9 cellular contexts compared by ENCODE assay signal in the genomic region with DNA sequence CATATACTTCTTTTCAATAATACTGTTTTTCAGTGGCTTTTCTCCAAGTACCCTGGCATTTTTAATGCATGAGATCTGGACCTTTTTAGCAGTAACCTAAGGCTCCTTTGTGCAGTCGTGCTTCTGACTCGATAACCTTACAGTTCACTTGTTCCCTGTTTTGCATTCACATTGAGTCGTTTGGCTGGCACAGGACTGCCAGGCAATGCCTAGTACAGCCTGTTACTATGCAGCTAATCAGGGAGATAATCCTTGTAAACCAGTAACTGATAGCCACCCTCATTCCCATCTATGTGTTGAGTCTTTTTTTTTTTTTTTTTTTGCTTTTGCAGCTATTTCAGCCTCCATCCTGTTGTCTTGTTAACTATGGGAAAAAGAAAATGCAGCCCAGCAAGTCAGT. TPM values are rescaled to one million over a fixed set of nuclear protein-coding genes. Genes with fewer than 3 reads are reported as not detected.
DNase-seq lines count a peak whose midpoint lies in the region; ATAC-seq and TF ChIP-seq lines count a peak whose summit lies in the region.
"Had no signal": no experiment of that assay in that cellular context is flagged by ENCODE, and none has a peak within 500 bp of the region (broad histone marks: within the 10 kb centered on the region; RNA-seq: fewer than 3 reads in every experiment).

No MANE protein-coding gene starts in this region.

- H3K4me3 ChIP-seq in Caco-2 (ENCODE audit: low read depth, low read length) (peak overlapping the region; percentile 32), Peyer's patch (peak overlapping the region in 3 of 4 donors; percentile 63 to 97 (median 89)), fibroblast of lung (replicated peaks in 1 of 4; ENCODE audit: control extremely low read depth in 1 of 4, insufficient read depth in 1 of 4, low read depth in 3 of 4, low read length in 4 of 4) (peak overlapping the region; percentile 7 to 27 (median 20)), psoas muscle (peak overlapping the region; percentile 100)

- peak overlapping the region in 3 of 4 donors; percentile 91 to 94 (median 91) for H3K27ac ChIP-seq in Peyer's patch
- peak overlapping the region; percentile 94 for H3K27ac ChIP-seq in fibroblast of lung (ENCODE audit: insufficient read depth, low read length)
- peak overlapping the region; percentile 96 for H3K27ac ChIP-seq in psoas muscle

- H3K79me2 ChIP-seq in fibroblast of lung (ENCODE audit: control insufficient read depth, insufficient read depth, low read length), result peaks cover 58% of the 10 kb centered on the region

- BruUV-seq in Caco-2 (replicated peaks; lab: Mats Ljungman, UMichigan), result no TSS peak

- POLR2A ChIA-PET in Caco-2 (lab: Charles Lee), result interaction anchor here (0.6 to 1.3 kb wide), 4 partner anchors 23 to 920 kb away, joined by 3 to 6 read pairs (median 4); no protein-coding TSS in a partner anchor

- H3K27me3 Mint-ChIP-seq in Caco-2 (ENCODE audit: insufficient read depth, unreplicated experiment), result no peaks in the 10 kb centered on the region

- no peaks in the 10 kb centered on the region for H4K20me1 ChIP-seq in fibroblast of lung (ENCODE audit: control insufficient read depth, extremely low read depth, insufficient read depth, low read length)

- 12 to 27% (median 16%) methylated on average over 3 of the region's 3 CpGs for WGBS in psoas muscle, 3 donors

- H3K9me3 ChIP-seq in Caco-2 (no peaks in the 10 kb centered on the region), Peyer's patch (no peaks in the 10 kb centered on the region), fibroblast of lung (ENCODE audit: control insufficient read depth, insufficient read depth, low read depth, low read length) (no peaks in the 10 kb centered on the region), psoas muscle (no peaks in the 10 kb centered on the region)

- peak overlapping the region; percentile 99 for H3K4me3 Mint-ChIP-seq in Caco-2 (ENCODE audit: unreplicated experiment)

- peak overlapping the region; percentile 16 for H3K9ac ChIP-seq in fibroblast of lung (ENCODE audit: insufficient read depth, low read length)

- intact Hi-C loops in Caco-2 (cut with micrococcal nuclease; ENCODE audit: unreplicated experiment), result loop anchor here (1.0 kb wide), 1 partner anchor 235 kb away; no protein-coding TSS in a partner anchor
- intact Hi-C loops in psoas muscle (cut with DNase I), result loop anchor here (5.0 to 10.0 kb wide), 2 partner anchors 375 to 488 kb away; partner anchors contain the start of gene SLC19A2 (in 2 of the 2)

- ATAC-seq in psoas muscle (no peak), HG02970 (IDR thresholded peaks at IDR 0.05; ENCODE audit: low FRiP score, unreplicated experiment) (no peak), GM19324 (IDR thresholded peaks at IDR 0.05; ENCODE audit: low FRiP score, unreplicated experiment) (no peak), GM19351 (IDR thresholded peaks at IDR 0.05; ENCODE audit: unreplicated experiment) (no peak)

- H3K36me3 ChIP-seq in Caco-2 (ENCODE audit: control insufficient read depth, insufficient read depth, low read length) (peaks cover 4% of the 10 kb centered on the region; the same call in 1 of the 2 replicates), Peyer's patch (peaks cover 0 to 40% (median 0%) of the 10 kb centered on the region in 3 donors), fibroblast of lung (ENCODE audit: control insufficient read depth, insufficient read depth, low read length) (no peaks in the 10 kb centered on the region), psoas muscle (ENCODE audit: insufficient read depth in 1 of 2, low read depth in 1 of 2) (peaks cover 3 to 72% of the 10 kb centered on the region in 2 donors)

- H3K4me1 ChIP-seq in Caco-2 (peaks cover 55% of the 10 kb centered on the region), Peyer's patch (peaks cover 0 to 39% (median 2%) of the 10 kb centered on the region in 4 donors), fibroblast of lung (ENCODE audit: control insufficient read depth, extremely low read depth, insufficient read depth, low read length) (peaks cover 30% of the 10 kb centered on the region), psoas muscle (peaks cover 34% of the 10 kb centered on the region)

- H3K4me2 ChIP-seq in fibroblast of lung (ENCODE audit: extremely low read depth, insufficient read depth, low read length), result peak overlapping the region; percentile 97

- no peak for DNase-seq in Caco-2
- DNase-seq in Peyer's patch, result no peak
- no peak for DNase-seq in fibroblast of lung (ENCODE audit: low read depth in 2 of 2)
- DNase-seq in psoas muscle, result no peak
- no peak for DNase-seq in dermis blood vessel endothelial cell
- DNase-seq: activated CD8-positive, alpha-beta memory T cell treated with anti-CD3 and anti-CD28 coated beads, Interleukin-2, amount 50 U/mL, for 4 hours had no signal

- no peak for TF ChIP-seq POLR2A in Peyer's patch (IDR thresholded peaks at IDR 0.05)

- H3K9me3 Mint-ChIP-seq in Caco-2 (ENCODE audit: unreplicated experiment), result no peaks in the 10 kb centered on the region

- CTCF ChIA-PET in Caco-2 (lab: Charles Lee), result interaction anchor here (0.7 to 1.5 kb wide), 3 partner anchors 9 to 235 kb away, joined by 3 to 4 read pairs (median 4); no protein-coding TSS in a partner anchor

- peak overlapping the region; percentile 97 for H3K27ac Mint-ChIP-seq in Caco-2 (ENCODE audit: unreplicated experiment)

- peaks cover 49% of the 10 kb centered on the region for H3K4me1 Mint-ChIP-seq in Caco-2 (ENCODE audit: low read depth, unreplicated experiment)

- TF ChIP-seq CTCF in Caco-2 (IDR thresholded peaks at IDR 0.05; ENCODE audit: insufficient read depth in 1 of 2, low read depth in 1 of 2, low read length in 1 of 2, severe bottlenecking in 1 of 2, unreplicated experiment in 1 of 2) (no peak), Peyer's patch (IDR thresholded peaks at IDR 0.05) (no peak), fibroblast of lung (conservative IDR thresholded peaks at IDR 0.05 in 1 of 2, IDR thresholded peaks at IDR 0.05 in 1 of 2; ENCODE audit: low read depth in 1 of 2, low read length in 2 of 2) (no peak), psoas muscle (IDR thresholded peaks at IDR 0.05) (no peak)

- H3K27me3 ChIP-seq in Caco-2 (replicated peaks; ENCODE audit: control insufficient read depth, insufficient read depth, low read length), result no peaks in the 10 kb centered on the region
- no peaks in the 10 kb centered on the region for H3K27me3 ChIP-seq in Peyer's patch
- no peaks in the 10 kb centered on the region for H3K27me3 ChIP-seq in fibroblast of lung (ENCODE audit: control insufficient read depth, insufficient read depth, low read length)
- H3K27me3 ChIP-seq in psoas muscle (ENCODE audit: insufficient read depth in 3 of 3, low read length in 2 of 3), result no peaks in the 10 kb centered on the region

- H3K36me3 Mint-ChIP-seq in Caco-2 (ENCODE audit: insufficient read depth, unreplicated experiment), result peaks cover 94% of the 10 kb centered on the region

- H2AFZ ChIP-seq in fibroblast of lung (ENCODE audit: low read length), result no peak overlapping the region

RNA-seq across cellular contexts. Expression of gene ATP1B1, which starts 3.8 kb away (rescaled TPM):
- total RNA-seq in Caco-2 (2022), result 320 and 326 TPM in 2 replicates
- total RNA-seq in Peyer's patch, result 100 to 1,000 TPM in 3 of 4 donors, 10 to 100 TPM in 1; 70.1 to 659 (median 499) TPM
- 9.0 and 21.1 TPM in 2 replicates for total RNA-seq in fibroblast of lung
- polyA plus RNA-seq in fibroblast of lung, result 31.4 and 37.9 TPM in 2 replicates
- polyA plus RNA-seq in fibroblast of lung (2012), result 28.1 and 28.9 TPM in 2 replicates
- 3.8 and 6.9 TPM in 2 replicates for polyA minus RNA-seq in fibroblast of lung (ENCODE audit: low replicate concordance)
- 1,000 to 10,000 TPM in 2 of 4 donors, 100 to 1,000 TPM in 2; 290 to 1,098 (median 779) TPM for total RNA-seq in psoas muscle
- polyA plus RNA-seq in psoas muscle, result 100 to 1,000 TPM; 176 to 263 (median 228) TPM
- 6.3 and 8.5 TPM in 2 replicates for total RNA-seq in dermis blood vessel endothelial cell

Comparison
In these comparisons a context has a peak if more than half of its experiments do, and no peak if none do; other contexts are left out.
1. H3K4me3 ChIP-seq: peak in every context shown above with its lines; median percentile 100 in psoas muscle; 89 in Peyer's patch; 32 in Caco-2; 20 in fibroblast of lung.